Comparison of ENCODE assay signal across 8 cellular contexts in the genomic region with DNA sequence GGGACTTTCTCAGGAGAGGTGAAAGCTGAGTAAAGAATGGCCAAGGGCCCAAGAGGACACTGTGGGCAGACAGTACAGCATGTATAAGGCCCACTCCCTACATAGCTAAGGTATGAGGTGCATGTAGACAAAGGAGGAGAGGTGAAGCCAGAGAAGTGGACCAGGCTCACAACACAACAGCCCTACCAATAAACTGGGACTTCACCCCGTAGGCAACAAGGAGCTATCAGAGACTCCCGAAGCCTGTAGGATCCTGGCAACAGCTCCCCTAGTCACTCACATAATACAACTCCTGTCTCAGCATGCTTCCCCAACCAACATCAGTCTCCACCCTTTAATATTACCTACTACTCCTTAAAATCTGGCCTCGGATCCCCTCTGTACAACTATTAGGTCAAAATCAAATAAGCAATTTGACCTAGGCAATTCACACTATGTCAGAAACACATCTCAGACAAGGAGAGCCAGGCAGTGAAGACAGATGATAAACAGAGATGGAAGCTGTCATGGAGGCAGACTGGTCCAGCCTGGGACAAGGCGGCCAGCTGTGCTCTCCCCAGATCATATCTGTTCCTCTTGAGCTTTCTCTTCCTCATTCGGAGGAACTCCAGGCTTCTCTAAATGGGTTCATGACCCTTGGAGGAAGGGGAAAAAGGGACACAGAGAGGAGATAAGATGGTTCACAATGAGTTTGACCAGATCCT. TPM values are rescaled to one million over a fixed set of nuclear protein-coding genes. Genes with fewer than 3 reads are reported as not detected.
A peak's percentile ranks its signal among the peaks of the same experiment; 100 is the strongest.
DNase-seq lines count a peak whose midpoint lies in the region; ATAC-seq and TF ChIP-seq lines count a peak whose summit lies in the region.

No MANE protein-coding gene starts in this region.

- H3K9me3 ChIP-seq in CD8-positive, alpha-beta memory T cell (ENCODE audit: low read length): no peaks in the 10 kb centered on the region

- H3K36me3 ChIP-seq in CD8-positive, alpha-beta memory T cell (ENCODE audit: insufficient read depth, low read length): no peaks in the 10 kb centered on the region

- no peak for DNase-seq in CD8-positive, alpha-beta memory T cell
- DNase-seq in NAMALWA (ENCODE audit: low spot score): peak; percentile 32
- DNase-seq in chondrocyte (ENCODE audit: low spot score): no peak
- DNase-seq in nephron progenitor cell: no peak
- DNase-seq in NCI-H1694 treated with DMSO at 0.1 percent for 48 hours (lab: John Stamatoyannopoulos, UW): no peak
- DNase-seq in H4 (ENCODE audit: low spot score): no peak
- DNase-seq in anterior cingulate cortex (lab: John Stamatoyannopoulos, UW): no peak

- no peaks in the 10 kb centered on the region for H3K27me3 Mint-ChIP-seq in CD8-positive, alpha-beta memory T cell
- H3K27me3 Mint-ChIP-seq in chondrocyte (ENCODE audit: low read depth) (no peaks in the 10 kb centered on the region), nephron progenitor cell (ENCODE audit: low read depth, poor library complexity) (no peaks in the 10 kb centered on the region)

- ATAC-seq in HG03175 (IDR thresholded peaks at IDR 0.05; ENCODE audit: unreplicated experiment): no peak

- H3K4me3 ChIP-seq in CD8-positive, alpha-beta memory T cell (ENCODE audit: low read length): peak overlapping the region; percentile 85

- H3K27me3 ChIP-seq in CD8-positive, alpha-beta memory T cell (ENCODE audit: insufficient read depth, low read length, poor library complexity, severe bottlenecking): no peaks in the 10 kb centered on the region

- TF ChIP-seq CTCF in chondrocyte (IDR thresholded peaks at IDR 0.05): no peak
- TF ChIP-seq CTCF in nephron progenitor cell (IDR thresholded peaks at IDR 0.05): no peak

- POLR2A ChIA-PET in CD8-positive, alpha-beta memory T cell (lab: Charles Lee): no interaction called here

- peak overlapping the region; percentile 84 to 96 (median 88) for H3K4me3 Mint-ChIP-seq in CD8-positive, alpha-beta memory T cell
- H3K4me3 Mint-ChIP-seq in chondrocyte (ENCODE audit: unreplicated experiment) (peak overlapping the region; percentile 84), nephron progenitor cell (peak overlapping the region; percentile 90)

- peak overlapping the region; percentile 26 to 90 (median 77) for H3K27ac Mint-ChIP-seq in CD8-positive, alpha-beta memory T cell
- H3K27ac Mint-ChIP-seq in chondrocyte (ENCODE audit: unreplicated experiment) (peak overlapping the region; percentile 74), nephron progenitor cell (peak overlapping the region; percentile 93)

- H3K36me3 Mint-ChIP-seq in CD8-positive, alpha-beta memory T cell: peaks cover 0 to 15% (median 0%) of the 10 kb centered on the region in 3 donors
- H3K36me3 Mint-ChIP-seq in chondrocyte (ENCODE audit: low read depth) (no peaks in the 10 kb centered on the region), nephron progenitor cell (ENCODE audit: low read depth) (peaks cover 24% of the 10 kb centered on the region)

- peaks cover 18% of the 10 kb centered on the region for H3K4me1 ChIP-seq in CD8-positive, alpha-beta memory T cell (ENCODE audit: insufficient read depth, low read length)

- CTCF ChIA-PET in CD8-positive, alpha-beta memory T cell (lab: Charles Lee): interaction anchor here (0.8 to 3.5 kb wide), 13 partner anchors 8 to 600 kb away, joined by 3 to 69 read pairs (median 20); a partner anchor contains a TSS

- peaks cover 19 to 25% (median 25%) of the 10 kb centered on the region in 3 donors for H3K4me1 Mint-ChIP-seq in CD8-positive, alpha-beta memory T cell
- H3K4me1 Mint-ChIP-seq in chondrocyte (ENCODE audit: low read depth) (peaks cover 18% of the 10 kb centered on the region), nephron progenitor cell (peaks cover 35% of the 10 kb centered on the region)

- H3K27ac ChIP-seq in CD8-positive, alpha-beta memory T cell (ENCODE audit: low read depth, low read length): peak overlapping the region; percentile 68

- no peaks in the 10 kb centered on the region for H3K9me3 Mint-ChIP-seq in CD8-positive, alpha-beta memory T cell
- H3K9me3 Mint-ChIP-seq in chondrocyte (ENCODE audit: low read depth): no peaks in the 10 kb centered on the region
- H3K9me3 Mint-ChIP-seq in nephron progenitor cell: no peaks in the 10 kb centered on the region

RNA-seq across cellular contexts. Expression of a gene that starts 1.4 kb away (rescaled TPM):
- total RNA-seq in CD8-positive, alpha-beta memory T cell: 10 to 100 TPM in 1 of 2 experiments, 1 to 10 TPM in 1; 8.3 to 10.5 TPM
- 7.9 TPM for polyA plus RNA-seq in CD8-positive, alpha-beta memory T cell
- 32.7 to 51.3 TPM (median 33.6 TPM) in 3 replicates for total RNA-seq in chondrocyte
- total RNA-seq in H4 (2014; rRNA removed; shearing (Covaris generic)): 35.7 and 52.3 TPM in 2 replicates
